Comparison of ENCODE assay signal across 30 cellular contexts in genomic region chr9:109699019-109699418, GRCh38.
DNase-seq lines count a peak whose midpoint lies in the region; ATAC-seq and TF ChIP-seq lines count a peak whose summit lies in the region.
"Had no signal": no experiment of that assay in that cellular context is flagged by ENCODE, and none has a peak within 500 bp of the region (broad histone marks: within the 10 kb centered on the region; RNA-seq: fewer than 3 reads in every experiment).

No MANE protein-coding gene starts in this region.

- peaks cover 10% of the 10 kb centered on the region for H3K27me3 Mint-ChIP-seq in activated CD4-positive, alpha-beta T cell treated with anti-CD3 and anti-CD28 coated beads, Interleukin-2, amount 10 ng/mL, durations not matched to agents 7 days and 5 days
- H3K27me3 Mint-ChIP-seq: activated CD8-positive, alpha-beta memory T cell treated with anti-CD3 and anti-CD28 coated beads, Interleukin-2, amount 10 ng/mL, durations not matched to agents 7 days and 5 days had no signal

- ATAC-seq in GM18505 (IDR thresholded peaks at IDR 0.05; ENCODE audit: unreplicated experiment) = no peak
- ATAC-seq: activated CD8-positive, alpha-beta memory T cell treated with anti-CD3 and anti-CD28 coated beads, Interleukin-2, amount 10 ng/mL, durations not matched to agents 7 days and 5 days; gastroesophageal sphincter; psoas muscle had no signal

- no peaks in the 10 kb centered on the region for H3K36me3 Mint-ChIP-seq in activated CD4-positive, alpha-beta T cell treated with anti-CD3 and anti-CD28 coated beads, Interleukin-2, amount 10 ng/mL, durations not matched to agents 7 days and 5 days (ENCODE audit: low read depth)
- H3K36me3 Mint-ChIP-seq: activated CD8-positive, alpha-beta memory T cell treated with anti-CD3 and anti-CD28 coated beads, Interleukin-2, amount 10 ng/mL, durations not matched to agents 7 days and 5 days; immature natural killer cell; naive B cell had no signal

- DNase-seq in GM04504 (ENCODE audit: low read depth) (peak; percentile 11), RPMI7951 (ENCODE audit: low read depth) (peak; percentile 56), fibroblast of gingiva (ENCODE audit: low read depth) (peak; percentile 12), skeletal muscle cell (ENCODE audit: low read depth) (peak; percentile 12), GM19238 (ENCODE audit: insufficient read length, low spot score) (no peak)
- no peak for DNase-seq in activated CD4-positive, alpha-beta T cell treated with anti-CD3 and anti-CD28 coated beads, Interleukin-2, amount 10 ng/mL, durations not matched to agents 7 days and 5 days
- DNase-seq: activated CD4-positive, alpha-beta T cell treated with anti-CD3 and anti-CD28 coated beads, Interleukin-2, amount 10 ng/mL, durations not matched to agents 24 days and 14 days; activated CD8-positive, alpha-beta memory T cell treated with anti-CD3 and anti-CD28 coated beads, Interleukin-2, amount 10 ng/mL, durations not matched to agents 7 days and 5 days; activated naive CD4-positive, alpha-beta T cell; activated T-cell treated with anti-CD3 and anti-CD28 coated beads, Interleukin-2, amount 50 U/mL, for 48 hours; brain microvascular endothelial cell; CD4-positive, alpha-beta T cell; effector memory CD4-positive, alpha-beta T cell; erythroblast; hypothalamus; immature natural killer cell; left ventricle myocardium inferior; naive B cell; NCI-H1092 treated with DMSO at 0.1 percent for 48 hours; NCI-H1930; NCI-H526; nucleus accumbens; Peyer's patch; psoas muscle; SIG-M5; sigmoid colon; stimulated activated naive CD4-positive, alpha-beta T cell treated with Interleukin-2 at 50 U/mL for 16 hours; T1000 had no signal

- no peak overlapping the region for H3K27ac Mint-ChIP-seq in activated CD4-positive, alpha-beta T cell treated with anti-CD3 and anti-CD28 coated beads, Interleukin-2, amount 10 ng/mL, durations not matched to agents 7 days and 5 days
- H3K27ac Mint-ChIP-seq: activated CD4-positive, alpha-beta T cell treated with anti-CD3 and anti-CD28 coated beads, Interleukin-2, amount 10 ng/mL, durations not matched to agents 24 days and 14 days; activated CD8-positive, alpha-beta memory T cell treated with anti-CD3 and anti-CD28 coated beads, Interleukin-2, amount 10 ng/mL, durations not matched to agents 7 days and 5 days; CD4-positive, alpha-beta T cell; immature natural killer cell; naive B cell had no signal

- no peaks in the 10 kb centered on the region for H3K9me3 Mint-ChIP-seq in activated CD4-positive, alpha-beta T cell treated with anti-CD3 and anti-CD28 coated beads, Interleukin-2, amount 10 ng/mL, durations not matched to agents 7 days and 5 days
- H3K9me3 Mint-ChIP-seq: activated CD4-positive, alpha-beta T cell treated with anti-CD3 and anti-CD28 coated beads, Interleukin-2, amount 10 ng/mL, durations not matched to agents 24 days and 14 days; CD4-positive, alpha-beta T cell had no signal

- no peaks in the 10 kb centered on the region for H3K4me1 Mint-ChIP-seq in activated CD4-positive, alpha-beta T cell treated with anti-CD3 and anti-CD28 coated beads, Interleukin-2, amount 10 ng/mL, durations not matched to agents 7 days and 5 days
- H3K4me1 Mint-ChIP-seq: activated CD4-positive, alpha-beta T cell treated with anti-CD3 and anti-CD28 coated beads, Interleukin-2, amount 10 ng/mL, durations not matched to agents 24 days and 14 days; activated CD8-positive, alpha-beta memory T cell treated with anti-CD3 and anti-CD28 coated beads, Interleukin-2, amount 10 ng/mL, durations not matched to agents 7 days and 5 days; immature natural killer cell; naive B cell had no signal

- POLR2A ChIA-PET in activated CD4-positive, alpha-beta T cell treated with anti-CD3 and anti-CD28 coated beads, Interleukin-2, amount 10 ng/mL, durations not matched to agents 7 days and 5 days (lab: Charles Lee) = no interaction called here

- no peak for TF ChIP-seq POLR2A in GM18505 (IDR thresholded peaks at IDR 0.05; ENCODE audit: borderline replicate concordance, extremely low read depth, insufficient read depth, insufficient read length)

- CTCF ChIA-PET in activated CD4-positive, alpha-beta T cell treated with anti-CD3 and anti-CD28 coated beads, Interleukin-2, amount 10 ng/mL, durations not matched to agents 7 days and 5 days (lab: Charles Lee) = no interaction called here

- H3K4me3 Mint-ChIP-seq in activated CD4-positive, alpha-beta T cell treated with anti-CD3 and anti-CD28 coated beads, Interleukin-2, amount 10 ng/mL, durations not matched to agents 7 days and 5 days = no peak overlapping the region
- H3K4me3 Mint-ChIP-seq: activated CD4-positive, alpha-beta T cell treated with anti-CD3 and anti-CD28 coated beads, Interleukin-2, amount 10 ng/mL, durations not matched to agents 24 days and 14 days; activated CD8-positive, alpha-beta memory T cell treated with anti-CD3 and anti-CD28 coated beads, Interleukin-2, amount 10 ng/mL, durations not matched to agents 7 days and 5 days; CD4-positive, alpha-beta T cell; immature natural killer cell; naive B cell had no signal

- no peak overlapping the region for H3K4me3 ChIP-seq in skeletal muscle cell (ENCODE audit: low read depth, low read length)
- H3K4me3 ChIP-seq: gastroesophageal sphincter, left ventricle myocardium inferior, Peyer's patch, psoas muscle, sigmoid colon had no signal

Comparison
In these comparisons a context has a peak if more than half of its experiments do, and no peak if none do; other contexts are left out.
1. DNase-seq: peak in GM04504 (single experiment), RPMI7951 (single experiment), fibroblast of gingiva (single experiment) and skeletal muscle cell (single experiment); none in activated CD4-positive, alpha-beta T cell treated with anti-CD3 and anti-CD28 coated beads, Interleukin-2, amount 10 ng/mL, durations not matched to agents 7 days and 5 days (single experiment) and GM19238 (single experiment).